27 cellular contexts compared by ENCODE assay signal in the genomic region with DNA sequence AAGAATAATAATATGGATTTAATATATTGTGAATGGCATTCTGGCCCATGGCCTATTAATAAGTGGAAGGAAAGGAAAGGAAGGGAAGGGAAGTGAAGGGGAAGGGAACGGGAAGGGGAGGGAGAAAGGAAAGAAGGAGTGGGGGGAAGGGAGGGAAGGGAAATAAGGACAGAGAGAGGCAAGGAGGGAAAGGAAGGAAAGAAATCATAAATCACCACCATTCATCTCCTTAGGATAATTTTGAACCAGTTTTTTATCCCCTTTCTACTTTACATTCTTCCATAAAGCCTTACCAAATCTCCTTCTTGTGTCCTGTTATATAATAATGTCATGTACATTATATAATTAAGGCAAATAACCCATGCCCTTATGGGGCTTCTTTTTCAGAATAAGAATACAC.
"Had no signal": no experiment of that assay in that cellular context is flagged by ENCODE, and none has a peak within 500 bp of the region (broad histone marks: within the 10 kb centered on the region; RNA-seq: fewer than 3 reads in every experiment).

No MANE protein-coding gene starts in this region.

- H3K27me3 ChIP-seq: stomach, suprapubic skin, testis, thyroid gland, tibial artery, tibial nerve, transverse colon, upper lobe of left lung, upper lobe of right lung, uterus, vagina had no signal

- ATAC-seq: stimulated activated effector memory CD8-positive, alpha-beta T cell treated with anti-CD3 and anti-CD28 coated beads, Interleukin-12 subunit alpha, Interleukin-12 subunit beta, amount 100 ng/mL, for 72 hours; stimulated activated memory B cell treated with anti-CD40 and anti-IgM and Interleukin-4, amounts not matched to agents 10 μg/mL and 1 μg/mL and 100 μg/mL, for 72 hours; stimulated activated naive B cell treated with anti-CD40 and anti-IgM and Interleukin-4, amounts not matched to agents 10 μg/mL and 1 μg/mL and 100 μg/mL, for 72 hours; stimulated activated naive CD8-positive, alpha-beta T cell treated with anti-CD3 and anti-CD28 coated beads, Interleukin-15, amount 100 ng/mL, for 72 hours; stimulated activated naive CD8-positive, alpha-beta T cell treated with anti-CD3 and anti-CD28 coated beads, Interleukin-15, Interleukin-2, amounts not matched to agents 100 U/mL and 50 U/mL, for 24 hours; upper lobe of right lung had no signal

- H3K36me3 ChIP-seq: stomach, suprapubic skin, thoracic aorta, thyroid gland, tibial artery, tibial nerve, transverse colon, upper lobe of left lung, upper lobe of right lung, uterus, vagina had no signal

- H3K27ac ChIP-seq: stomach, suprapubic skin, testis, thoracic aorta, thyroid gland, tibial artery, tibial nerve, transverse colon, upper lobe of left lung, upper lobe of right lung, uterus, vagina had no signal

- H3K4me3 ChIP-seq: stomach, suprapubic skin, testis, thoracic aorta, thyroid gland, tibial artery, tibial nerve, transverse colon, upper lobe of left lung, upper lobe of right lung, uterus, vagina had no signal

- H3K4me1 ChIP-seq: stomach, suprapubic skin, testis, thyroid gland, tibial artery, tibial nerve, transverse colon, upper lobe of left lung, upper lobe of right lung, uterus, vagina had no signal

- DNase-seq: stimulated activated CD4-positive, alpha-beta T cell treated with anti-CD3 and anti-CD28 coated beads, Interleukin-2, amount 100 ng/mL, for 48 hours; stimulated activated CD4-positive, alpha-beta T cell treated with anti-CD3 and anti-CD28 coated beads, Interleukin-4, amount 100 ng/mL, for 1 hour; stimulated activated CD4-positive, alpha-beta T cell treated with anti-CD3 and anti-CD28 coated beads, Interleukin-4, amount 100 ng/mL, for 24 hours; stimulated activated CD4-positive, alpha-beta T cell treated with anti-CD3 and anti-CD28 coated beads, Interleukin-4, amount 100 ng/mL, for 4 hours; stimulated activated CD8-positive, alpha-beta memory T cell treated with anti-CD3 and anti-CD28 coated beads, Interleukin-4, amount 100 ng/mL, for 48 hours; stimulated activated naive B cell treated with anti-CD40 and anti-IgM and Interleukin-4, amounts not matched to agents 10 μg/mL and 1 μg/mL and 100 μg/mL, for 72 hours; stimulated activated naive CD4-positive, alpha-beta T cell; stimulated activated naive CD4-positive, alpha-beta T cell treated with Interleukin-2 at 50 U/mL for 16 hours; stimulated activated naive CD8-positive, alpha-beta T cell treated with anti-CD3 and anti-CD28 coated beads, Interleukin-15, amount 100 ng/mL, for 72 hours; stimulated activated naive CD8-positive, alpha-beta T cell treated with anti-CD3 and anti-CD28 coated beads, Interleukin-15, Interleukin-2, amounts not matched to agents 100 U/mL and 50 U/mL, for 24 hours; stomach; substantia nigra; testis; thyroid gland; tibial artery; transverse colon; trophoblast cell; upper lobe of left lung; upper lobe of right lung; uterus had no signal

- FAIRE-seq: urothelium cell line had no signal

- H3K9me3 ChIP-seq: stomach, suprapubic skin, testis, thoracic aorta, thyroid gland, tibial artery, tibial nerve, transverse colon, upper lobe of left lung, upper lobe of right lung, uterus, vagina had no signal
